8 cellular contexts compared by ENCODE assay signal in genomic region chr12:39764944-39765560, GRCh38.
A peak's percentile ranks its signal among the peaks of the same experiment; 100 is the strongest.
DNase-seq lines count a peak whose midpoint lies in the region; ATAC-seq, FAIRE-seq and TF ChIP-seq lines count a peak whose summit lies in the region.

No MANE protein-coding gene starts in this region.

- CTCF ChIA-PET in A549 (lab: Yijun Ruan, JAX): interaction anchor here (0.6 to 3.7 kb wide), 5 partner anchors 9 to 347 kb away, joined by 3 to 28 read pairs (median 5); partner anchors contain the start of gene SLC2A13

- H3K27me3 ChIP-seq in breast epithelium (no peaks in the 10 kb centered on the region), uterus (no peaks in the 10 kb centered on the region)

- no peak overlapping the region for H3K4me2 ChIP-seq in A549

- intact Hi-C loops in breast epithelium (cut with DNase I; ENCODE audit: low total_unique reads) (no loop called here), left colon (cut with DNase I, micrococcal nuclease) (loop anchor here in 1 of 2 donors (5.0 to 10.0 kb wide), 2 partner anchors 227 to 340 kb away; partner anchors contain the start of gene SLC2A13), uterus (cut with DNase I; ENCODE audit: low total_unique reads) (no loop called here)

- TF ChIP-seq POLR2A in A549 (IDR thresholded peaks at IDR 0.05; ENCODE audit: low read length): no peak
- no peak for TF ChIP-seq POLR2A in breast epithelium (IDR thresholded peaks at IDR 0.05)
- TF ChIP-seq POLR2A in uterus (IDR thresholded peaks at IDR 0.05): no peak

- DNase-seq in A549 (ENCODE audit: low read depth in 1 of 2, low spot score in 1 of 2) (peak; percentile 28 to 55), NCI-H345 (lab: John Stamatoyannopoulos, UW) (peak; percentile 46), breast epithelium (ENCODE audit: low spot score in 2 of 2) (no peak), left colon (no peak), uterus (no peak)

- TF ChIP-seq RAD21 in A549 (conservative IDR thresholded peaks at IDR 0.05 in 1 of 2, IDR thresholded peaks at IDR 0.05 in 1 of 2): peak; percentile 87 to 89

- H3K36me3 ChIP-seq in breast epithelium (no peaks in the 10 kb centered on the region), uterus (no peaks in the 10 kb centered on the region)

- H3K4me1 ChIP-seq in A549 (no peaks in the 10 kb centered on the region), breast epithelium (no peaks in the 10 kb centered on the region), uterus (no peaks in the 10 kb centered on the region)

- FAIRE-seq in A549 (lab: Jason Lieb, UNC): peak; percentile 74

- 34% methylated on average over 3 of the region's 3 CpGs for WGBS in A549 (ENCODE audit: missing lambda C conversion rate)

- TF ChIP-seq EP300 in A549 (IDR thresholded peaks at IDR 0.05): no peak

- TF ChIP-seq CTCF in A549 (IDR thresholded peaks at IDR 0.05) (peak; percentile 74), GM12801 (IDR thresholded peaks at IDR 0.05; ENCODE audit: extremely low read depth, insufficient read length) (peak; percentile 38), breast epithelium (IDR thresholded peaks at IDR 0.05) (peak; percentile 30 to 82 (median 59)), uterus (IDR thresholded peaks at IDR 0.05) (peak; percentile 61 to 78 (median 68))

- H3K9me3 ChIP-seq in A549 (no peaks in the 10 kb centered on the region), breast epithelium (no peaks in the 10 kb centered on the region), uterus (no peaks in the 10 kb centered on the region)

- peak; percentile 47 to 79; a peak in 3 of 6 replicates for ATAC-seq in A549
- ATAC-seq in HG02678 (IDR thresholded peaks at IDR 0.05; ENCODE audit: unreplicated experiment): peak; percentile 80
- peak; percentile 80 for ATAC-seq in left colon
- no peak for ATAC-seq in HG03108 (IDR thresholded peaks at IDR 0.05; ENCODE audit: unreplicated experiment)

- H3K27ac ChIP-seq in A549: no peak overlapping the region
- H3K27ac ChIP-seq in breast epithelium: no peak overlapping the region
- H3K27ac ChIP-seq in uterus: no peak overlapping the region

- no peak overlapping the region for H3K4me3 ChIP-seq in A549
- no peak overlapping the region for H3K4me3 ChIP-seq in breast epithelium
- H3K4me3 ChIP-seq in uterus: no peak overlapping the region

- POLR2A ChIA-PET in A549 (lab: Yijun Ruan, JAX): no interaction called here

TF ChIP-seq in A549, 52 proteins besides CTCF, POLR2A, EP300 and RAD21:
- TF ChIP-seq TFCP2L1 (CRISPR knock-in tag; IDR thresholded peaks at IDR 0.05): no peak
- TF ChIP-seq SMC3 (IDR thresholded peaks at IDR 0.05): peak; percentile 72

Comparison
In these comparisons a context has a peak if more than half of its experiments do, and no peak if none do; other contexts are left out.
1. DNase-seq: peak in A549 (2 of 2) and NCI-H345 (single experiment); none in breast epithelium (0 of 2), left colon (0 of 2) and uterus (0 of 2).
2. Peak in every context shown above with its lines, with median percentiles within 50 percentile points of each other: CTCF ChIP-seq.